Comparison of ENCODE assay signal across 18 cellular contexts in the genomic region with DNA sequence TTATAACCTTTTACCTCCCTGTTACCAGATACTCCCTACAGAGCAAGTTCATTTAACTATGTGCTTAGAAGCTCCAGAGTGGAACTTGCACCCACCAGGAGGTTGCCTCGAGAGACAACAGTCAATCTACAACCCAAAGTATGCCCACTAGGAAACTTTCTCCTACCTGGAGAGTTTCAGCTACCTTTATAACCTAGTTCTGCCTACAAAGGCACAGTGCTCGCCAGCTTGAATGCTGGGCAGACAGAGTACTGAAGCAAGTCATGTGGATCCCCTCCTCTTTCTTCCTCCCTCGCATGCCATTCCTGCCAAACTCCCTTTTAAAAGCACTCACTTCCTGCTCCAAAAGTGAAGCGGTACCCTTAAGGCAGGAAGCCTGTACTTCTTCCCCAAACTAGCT.
DNase-seq lines count a peak whose midpoint lies in the region; TF ChIP-seq lines count a peak whose summit lies in the region.
"Had no signal": no experiment of that assay in that cellular context is flagged by ENCODE, and none has a peak within 500 bp of the region (broad histone marks: within the 10 kb centered on the region; RNA-seq: fewer than 3 reads in every experiment).

No MANE protein-coding gene starts in this region.

- no peak overlapping the region for H3K4me3 ChIP-seq in fibroblast of villous mesenchyme (ENCODE audit: low read depth, low read length)
- H3K4me3 ChIP-seq: lung had no signal

- H3K9me3 Mint-ChIP-seq in nephron progenitor cell, result no peaks in the 10 kb centered on the region
- H3K9me3 Mint-ChIP-seq: HFFc6 had no signal

- POLR2A ChIA-PET in GM10248 (lab: Yijun Ruan, JAX), result no interaction called here

- H3K36me3 Mint-ChIP-seq in nephron progenitor cell (ENCODE audit: low read depth), result no peaks in the 10 kb centered on the region
- H3K36me3 Mint-ChIP-seq: activated naive CD8-positive, alpha-beta T cell had no signal

- peak overlapping the region; percentile 54 for H3K4me3 Mint-ChIP-seq in nephron progenitor cell
- H3K4me3 Mint-ChIP-seq: activated naive CD8-positive, alpha-beta T cell; HFFc6 had no signal

- H3K27me3 Mint-ChIP-seq in nephron progenitor cell (ENCODE audit: low read depth, poor library complexity), result no peaks in the 10 kb centered on the region
- H3K27me3 Mint-ChIP-seq: activated naive CD8-positive, alpha-beta T cell had no signal

- peaks cover 18% of the 10 kb centered on the region for H3K4me1 Mint-ChIP-seq in nephron progenitor cell

- peak; percentile 30 for DNase-seq in ELR (ENCODE audit: low read depth)
- peak; percentile 50 for DNase-seq in RPMI7951 (ENCODE audit: low read depth)
- DNase-seq in fibroblast of villous mesenchyme (ENCODE audit: low read depth), result peak; percentile 25
- DNase-seq in nephron progenitor cell, result peak; percentile 16
- DNase-seq in GF-D8 (lab: John Stamatoyannopoulos, UW), result no peak
- no peak for DNase-seq in mucosa of gallbladder (ENCODE audit: low spot score)
- no peak for DNase-seq in T-helper 9 cell
- DNase-seq in GM10248 (ENCODE audit: extremely low spot score), result no peak
- DNase-seq: activated CD8-positive, alpha-beta memory T cell treated with anti-CD3 and anti-CD28 coated beads, Interleukin-2, amount 50 U/mL, for 4 hours; AML-193; DMS79 treated with DMSO at 0.1 percent for 48 hours; foreskin keratinocyte; HFFc6; NCI-H1436 treated with DMSO at 0.1 percent for 48 hours; NCI-H526; stimulated activated CD4-positive, alpha-beta T cell treated with anti-CD3 and anti-CD28 coated beads, Interleukin-2, amount 100 ng/mL, for 24 hours had no signal

- H3K27ac Mint-ChIP-seq in nephron progenitor cell, result peak overlapping the region; percentile 91
- H3K27ac Mint-ChIP-seq: activated naive CD8-positive, alpha-beta T cell; HFFc6 had no signal

- CTCF ChIA-PET in GM10248 (lab: Yijun Ruan, JAX), result interaction anchor here (1.5 to 2.3 kb wide), 2 partner anchors 18 to 26 kb away, joined by 3 to 5 read pairs; no protein-coding TSS in a partner anchor

- TF ChIP-seq CTCF in fibroblast of villous mesenchyme (IDR thresholded peaks at IDR 0.05; ENCODE audit: insufficient read depth, low read depth, low read length) (no peak), nephron progenitor cell (IDR thresholded peaks at IDR 0.05) (no peak), GM10248 (IDR thresholded peaks at IDR 0.05; ENCODE audit: control extremely low read depth, extremely low read depth, low read depth, missing control alignments) (no peak)

Comparison
In these comparisons a context has a peak if more than half of its experiments do, and no peak if none do; other contexts are left out.
1. DNase-seq: peak in ELR (single experiment), RPMI7951 (single experiment), fibroblast of villous mesenchyme (single experiment) and nephron progenitor cell (single experiment); none in GF-D8 (single experiment), mucosa of gallbladder (single experiment), T-helper 9 cell (single experiment) and GM10248 (single experiment).